In genomic region chr7:40057292-40057691, GRCh38 we compare ENCODE assay signal across 9 cellular contexts.
DNase-seq lines count a peak whose midpoint lies in the region; ATAC-seq and TF ChIP-seq lines count a peak whose summit lies in the region.
"Had no signal": no experiment of that assay in that cellular context is flagged by ENCODE, and none has a peak within 500 bp of the region (broad histone marks: within the 10 kb centered on the region; RNA-seq: fewer than 3 reads in every experiment).

No MANE protein-coding gene starts in this region.

- H3K27ac ChIP-seq in gastroesophageal sphincter = no peak overlapping the region
- H3K27ac ChIP-seq: prostate gland had no signal

- H3K36me3 Mint-ChIP-seq in brain (peaks cover 26% of the 10 kb centered on the region), memory B cell (peaks cover 17% of the 10 kb centered on the region)

- H3K36me3 ChIP-seq in gastroesophageal sphincter = peaks cover 0 to 17% of the 10 kb centered on the region in 2 donors
- H3K36me3 ChIP-seq: prostate gland had no signal

- no peaks in the 10 kb centered on the region for H3K27me3 ChIP-seq in gastroesophageal sphincter

- H3K27me3 Mint-ChIP-seq in brain = no peaks in the 10 kb centered on the region
- no peaks in the 10 kb centered on the region for H3K27me3 Mint-ChIP-seq in memory B cell

- H3K9me3 Mint-ChIP-seq in brain (no peaks in the 10 kb centered on the region), memory B cell (no peaks in the 10 kb centered on the region)

- no peak for TF ChIP-seq EP300 in gastroesophageal sphincter (IDR thresholded peaks at IDR 0.05)

- no peak overlapping the region for H3K4me3 ChIP-seq in gastroesophageal sphincter
- H3K4me3 ChIP-seq: prostate gland had no signal

- ATAC-seq in memory B cell (ENCODE audit: low read depth) (no peak), gastroesophageal sphincter (no peak), GM19324 (IDR thresholded peaks at IDR 0.05; ENCODE audit: low FRiP score, unreplicated experiment) (no peak), omental fat pad (ENCODE audit: low FRiP score) (no peak), GM18511 (IDR thresholded peaks at IDR 0.05; ENCODE audit: unreplicated experiment) (no peak)

- H3K4me3 Mint-ChIP-seq in brain (no peak overlapping the region), memory B cell (no peak overlapping the region)

- H3K4me1 Mint-ChIP-seq in brain (peaks cover 22% of the 10 kb centered on the region), memory B cell (peaks cover 10% of the 10 kb centered on the region)

- peak; percentile 46 for DNase-seq in EH (ENCODE audit: low read depth)
- DNase-seq in NCI-H187 (lab: John Stamatoyannopoulos, UW) = peak; percentile 48 to 66
- no peak for DNase-seq in memory B cell (ENCODE audit: low spot score in 2 of 2)
- DNase-seq in omental fat pad (ENCODE audit: low spot score) = no peak

- H3K4me1 ChIP-seq in gastroesophageal sphincter = peaks cover 0 to 19% (median 0%) of the 10 kb centered on the region in 3 donors
- H3K4me1 ChIP-seq: prostate gland had no signal

- H3K27ac Mint-ChIP-seq in brain = peak overlapping the region in 3 of 5 experiments; percentile 1 to 35 (median 7)
- peak overlapping the region; percentile 48 for H3K27ac Mint-ChIP-seq in memory B cell

- WGBS in gastroesophageal sphincter (ENCODE audit: low coverage in 1 of 2), 2 donors = 9 to 13% methylated on average over 1 to 2 of the region's 2 CpGs

- no peaks in the 10 kb centered on the region for H3K9me3 ChIP-seq in gastroesophageal sphincter
- H3K9me3 ChIP-seq: prostate gland had no signal

- TF ChIP-seq POLR2A in gastroesophageal sphincter (IDR thresholded peaks at IDR 0.05) = no peak

- no peak for TF ChIP-seq CTCF in brain (conservative IDR thresholded peaks at IDR 0.05)
- no peak for TF ChIP-seq CTCF in gastroesophageal sphincter (IDR thresholded peaks at IDR 0.05)
- TF ChIP-seq CTCF in omental fat pad (IDR thresholded peaks at IDR 0.05) = no peak

Comparison
In these comparisons a context has a peak if more than half of its experiments do, and no peak if none do; other contexts are left out.
1. DNase-seq: peak in EH (single experiment) and NCI-H187 (2 of 2); none in memory B cell (0 of 2) and omental fat pad (single experiment).